20 cellular contexts compared by ENCODE assay signal in genomic region chr20:53699085-53699717, GRCh38.
"Had no signal": no experiment of that assay in that cellular context is flagged by ENCODE, and none has a peak within 500 bp of the region (broad histone marks: within the 10 kb centered on the region; RNA-seq: fewer than 3 reads in every experiment).

No MANE protein-coding gene starts in this region.

- H3K27ac Mint-ChIP-seq: neural progenitor cell, progenitor cell of endocrine pancreas had no signal

- H3K27me3 Mint-ChIP-seq: activated naive CD4-positive, alpha-beta T cell treated with anti-CD3 and anti-CD28 coated beads, Interleukin-2, amount 50 U/mL, for 24 hours; naive B cell; progenitor cell of endocrine pancreas had no signal

- H3K9ac ChIP-seq: neural progenitor cell had no signal

- H3K4me2 ChIP-seq: neural progenitor cell had no signal

- H3K27me3 ChIP-seq: colonic mucosa, esophagus muscularis mucosa, neural progenitor cell, thyroid gland, upper lobe of right lung had no signal

- H3K9me3 Mint-ChIP-seq: activated naive CD4-positive, alpha-beta T cell treated with anti-CD3 and anti-CD28 coated beads, Interleukin-2, amount 50 U/mL, for 24 hours; naive B cell; neural progenitor cell had no signal

- H3K36me3 ChIP-seq: colonic mucosa, esophagus muscularis mucosa, neural progenitor cell, thyroid gland, upper lobe of right lung had no signal

- H3K36me3 Mint-ChIP-seq: activated naive CD4-positive, alpha-beta T cell treated with anti-CD3 and anti-CD28 coated beads, Interleukin-2, amount 50 U/mL, for 24 hours; naive B cell; neural progenitor cell had no signal

- H2AFZ ChIP-seq: neural progenitor cell had no signal

- H3K4me1 ChIP-seq: colonic mucosa, esophagus muscularis mucosa, neural progenitor cell, thyroid gland, upper lobe of right lung had no signal

- H3K4me3 ChIP-seq: colonic mucosa, esophagus muscularis mucosa, neural progenitor cell, thyroid gland, upper lobe of right lung had no signal

- DNase-seq: activated CD4-positive, alpha-beta T cell treated with anti-CD3 and anti-CD28 coated beads for 4 hours; activated CD4-positive, alpha-beta T cell treated with anti-CD3 and anti-CD28 coated beads, Interleukin-2, amount 50 U/mL, for 48 hours; activated CD4-positive, CD25-positive, alpha-beta regulatory T cell; activated CD8-positive, alpha-beta memory T cell treated with anti-CD3 and anti-CD28 coated beads, Interleukin-2, amount 50 U/mL, for 48 hours; activated effector memory CD4-positive, alpha-beta T cell treated with anti-CD3 and anti-CD28 coated beads, Interleukin-2, amount 50 U/mL, for 16 hours; activated T-cell treated with anti-CD3 and anti-CD28 coated beads, Interleukin-2, amount 50 U/mL, for 48 hours; amygdala; colonic mucosa; hippocampal formation; mesenchymal stem cell; naive B cell; stimulated activated CD4-positive, alpha-beta T cell treated with anti-CD3 and anti-CD28 coated beads, Interleukin-4, amount 100 ng/mL, for 24 hours; stimulated activated naive CD4-positive, alpha-beta T cell treated with Interleukin-2 at 50 U/mL for 16 hours; substantia nigra; thyroid gland; upper lobe of right lung had no signal

- H3K9me3 ChIP-seq: colonic mucosa, esophagus muscularis mucosa, thyroid gland, upper lobe of right lung had no signal

- H3K27ac ChIP-seq: colonic mucosa, esophagus muscularis mucosa, neural progenitor cell, thyroid gland, upper lobe of right lung had no signal

- H3K4me3 Mint-ChIP-seq: activated naive CD4-positive, alpha-beta T cell treated with anti-CD3 and anti-CD28 coated beads, Interleukin-2, amount 50 U/mL, for 24 hours; naive B cell; neural progenitor cell had no signal
